In genomic region chr4:9600246-9600645, GRCh38 we compare ENCODE assay signal across 33 cellular contexts.
"Had no signal": no experiment of that assay in that cellular context is flagged by ENCODE, and none has a peak within 500 bp of the region (broad histone marks: within the 10 kb centered on the region; RNA-seq: fewer than 3 reads in every experiment).

No MANE protein-coding gene starts in this region.

- H3K4me1 ChIP-seq: adrenal gland, body of pancreas, foreskin keratinocyte, gastrocnemius medialis had no signal

- H3K4me3 Mint-ChIP-seq: activated CD4-positive, alpha-beta memory T cell treated with anti-CD3 and anti-CD28 coated beads for 36 hours; activated CD4-positive, alpha-beta T cell treated with anti-CD3 and anti-CD28 coated beads for 36 hours; activated CD4-positive, alpha-beta T cell treated with anti-CD3 and anti-CD28 coated beads, Interleukin-2, amount 10 ng/mL, durations not matched to agents 24 days and 14 days; activated CD8-positive, alpha-beta memory T cell treated with anti-CD3 and anti-CD28 coated beads, Interleukin-2, amount 10 ng/mL, durations not matched to agents 7 days and 5 days; activated CD8-positive, alpha-beta T cell treated with anti-CD3 and anti-CD28 coated beads, Interleukin-2, amount 10 ng/mL, durations not matched to agents 7 days and 5 days; activated naive CD4-positive, alpha-beta T cell treated with anti-CD3 and anti-CD28 coated beads for 36 hours; activated naive CD4-positive, alpha-beta T cell treated with anti-CD3 and anti-CD28 coated beads, Interleukin-2, amount 50 U/mL, for 24 hours; activated naive CD8-positive, alpha-beta T cell treated with anti-CD3 and anti-CD28 coated beads for 36 hours; activated naive CD8-positive, alpha-beta T cell treated with anti-CD3 and anti-CD28 coated beads, Interleukin-2, amount 50 U/mL, for 24 hours; activated T-helper 1 cell treated with anti-CD3 and anti-CD28 coated beads, Interleukin-12 subunit alpha, Interleukin-12 subunit beta, Interleukin-2, Interleukin-4 antibody, amounts not matched to agents 30 ng/mL and 10 ng/mL and 1 ng/mL, durations not matched to agents 14 hours and 24 hours and 36 hours; central memory CD8-positive, alpha-beta T cell; dendritic cell treated with granulocyte-macrophage colony-stimulating factor and Interleukin-4, amounts not matched to agents 40 ng/mL and 50 ng/mL, for 4 days had no signal

- H3K27me3 ChIP-seq: adrenal gland, body of pancreas, dorsolateral prefrontal cortex, esophagus muscularis mucosa, foreskin keratinocyte, gastrocnemius medialis had no signal

- ATAC-seq: activated CD4-positive, alpha-beta T cell treated with anti-CD3 and anti-CD28 coated beads for 36 hours; activated CD8-positive, alpha-beta memory T cell treated with anti-CD3 and anti-CD28 coated beads, Interleukin-2, amount 10 ng/mL, durations not matched to agents 7 days and 5 days; activated CD8-positive, alpha-beta T cell treated with anti-CD3 and anti-CD28 coated beads, Interleukin-2, amount 10 ng/mL, durations not matched to agents 7 days and 5 days; activated naive CD8-positive, alpha-beta T cell treated with anti-CD3 and anti-CD28 coated beads, Interleukin-2, amount 50 U/mL, for 24 hours; body of pancreas; foreskin keratinocyte; gastrocnemius medialis had no signal

- DNase-seq: activated CD4-positive, alpha-beta memory T cell treated with anti-CD3 and anti-CD28 coated beads for 36 hours; activated CD4-positive, alpha-beta T cell treated with anti-CD3 and anti-CD28 coated beads for 36 hours; activated CD4-positive, alpha-beta T cell treated with anti-CD3 and anti-CD28 coated beads, Interleukin-2, amount 10 ng/mL, durations not matched to agents 24 days and 14 days; activated CD4-positive, CD25-positive, alpha-beta regulatory T cell; activated CD4-positive, CD25-positive, alpha-beta regulatory T cell treated with anti-CD3 and anti-CD28 coated beads, Interleukin-2, amount 50 U/mL, for 72 hours; activated CD8-positive, alpha-beta memory T cell treated with anti-CD3 and anti-CD28 coated beads, Interleukin-2, amount 10 ng/mL, durations not matched to agents 7 days and 5 days; activated CD8-positive, alpha-beta memory T cell treated with anti-CD3 and anti-CD28 coated beads, Interleukin-2, amount 50 U/mL, for 4 hours; activated CD8-positive, alpha-beta T cell treated with anti-CD3 and anti-CD28 coated beads, Interleukin-2, amount 10 ng/mL, durations not matched to agents 7 days and 5 days; activated effector memory CD4-positive, alpha-beta T cell treated with anti-CD3 and anti-CD28 coated beads, Interleukin-2, amount 50 U/mL, for 16 hours; activated naive CD4-positive, alpha-beta T cell treated with anti-CD3 and anti-CD28 coated beads for 36 hours; activated naive CD8-positive, alpha-beta T cell treated with anti-CD3 and anti-CD28 coated beads for 36 hours; activated naive CD8-positive, alpha-beta T cell treated with anti-CD3 and anti-CD28 coated beads, Interleukin-2, amount 50 U/mL, for 24 hours; activated T-cell treated with anti-CD3 and anti-CD28 coated beads, Interleukin-2, amount 50 U/mL, for 1 hour; activated T-cell treated with anti-CD3 and anti-CD28 coated beads, Interleukin-2, amount 50 U/mL, for 48 hours; adrenal gland; amygdala; aorta; body of pancreas; dorsolateral prefrontal cortex; effector memory CD4-positive, alpha-beta T cell; erythroblast; foreskin keratinocyte; gastrocnemius medialis; glutamatergic neuron; T-helper 1 cell; T-helper 2 cell had no signal

- H3K27ac ChIP-seq: adrenal gland, body of pancreas, coronary artery, dorsolateral prefrontal cortex, esophagus muscularis mucosa, foreskin keratinocyte, gastrocnemius medialis had no signal

- H3K36me3 Mint-ChIP-seq: activated CD8-positive, alpha-beta memory T cell treated with anti-CD3 and anti-CD28 coated beads, Interleukin-2, amount 10 ng/mL, durations not matched to agents 7 days and 5 days had no signal

- H3K9me3 Mint-ChIP-seq: activated CD4-positive, alpha-beta T cell treated with anti-CD3 and anti-CD28 coated beads, Interleukin-2, amount 10 ng/mL, durations not matched to agents 24 days and 14 days; activated naive CD4-positive, alpha-beta T cell treated with anti-CD3 and anti-CD28 coated beads, Interleukin-2, amount 50 U/mL, for 24 hours; activated naive CD8-positive, alpha-beta T cell treated with anti-CD3 and anti-CD28 coated beads for 36 hours; activated T-helper 1 cell treated with anti-CD3 and anti-CD28 coated beads, Interleukin-12 subunit alpha, Interleukin-12 subunit beta, Interleukin-2, Interleukin-4 antibody, amounts not matched to agents 30 ng/mL and 10 ng/mL and 1 ng/mL, durations not matched to agents 14 hours and 24 hours and 36 hours; activated T-helper 2 cell treated with anti-CD3 and anti-CD28 coated beads, Interferon-gamma antibody, Interleukin-2, Interleukin-4, amounts not matched to agents 10 μg/mL and 5 μg/mL and 100 μg/mL, durations not matched to agents 14 hours and 24 hours and 36 hours had no signal

- H3K27ac Mint-ChIP-seq: activated CD4-positive, alpha-beta memory T cell treated with anti-CD3 and anti-CD28 coated beads for 36 hours; activated CD4-positive, alpha-beta T cell treated with anti-CD3 and anti-CD28 coated beads for 36 hours; activated CD4-positive, alpha-beta T cell treated with anti-CD3 and anti-CD28 coated beads, Interleukin-2, amount 10 ng/mL, durations not matched to agents 24 days and 14 days; activated CD8-positive, alpha-beta memory T cell treated with anti-CD3 and anti-CD28 coated beads, Interleukin-2, amount 10 ng/mL, durations not matched to agents 7 days and 5 days; activated CD8-positive, alpha-beta T cell treated with anti-CD3 and anti-CD28 coated beads, Interleukin-2, amount 10 ng/mL, durations not matched to agents 7 days and 5 days; activated naive CD4-positive, alpha-beta T cell treated with anti-CD3 and anti-CD28 coated beads for 36 hours; activated naive CD4-positive, alpha-beta T cell treated with anti-CD3 and anti-CD28 coated beads, Interleukin-2, amount 50 U/mL, for 24 hours; activated naive CD8-positive, alpha-beta T cell treated with anti-CD3 and anti-CD28 coated beads for 36 hours; activated naive CD8-positive, alpha-beta T cell treated with anti-CD3 and anti-CD28 coated beads, Interleukin-2, amount 50 U/mL, for 24 hours; activated T-helper 1 cell treated with anti-CD3 and anti-CD28 coated beads, Interleukin-12 subunit alpha, Interleukin-12 subunit beta, Interleukin-2, Interleukin-4 antibody, amounts not matched to agents 30 ng/mL and 10 ng/mL and 1 ng/mL, durations not matched to agents 14 hours and 24 hours and 36 hours; activated T-helper 2 cell treated with anti-CD3 and anti-CD28 coated beads, Interferon-gamma antibody, Interleukin-2, Interleukin-4, amounts not matched to agents 10 μg/mL and 5 μg/mL and 100 μg/mL, durations not matched to agents 14 hours and 24 hours and 36 hours; dendritic cell treated with granulocyte-macrophage colony-stimulating factor and Interleukin-4, amounts not matched to agents 40 ng/mL and 50 ng/mL, for 4 days had no signal

- H3K36me3 ChIP-seq: adrenal gland, esophagus muscularis mucosa, gastrocnemius medialis had no signal

- H3K9me3 ChIP-seq: adrenal gland, body of pancreas, esophagus muscularis mucosa, gastrocnemius medialis had no signal

- H3K27me3 Mint-ChIP-seq: activated CD4-positive, alpha-beta memory T cell treated with anti-CD3 and anti-CD28 coated beads for 36 hours; activated CD4-positive, alpha-beta T cell treated with anti-CD3 and anti-CD28 coated beads for 36 hours; activated CD4-positive, alpha-beta T cell treated with anti-CD3 and anti-CD28 coated beads, Interleukin-2, amount 10 ng/mL, durations not matched to agents 24 days and 14 days; activated CD8-positive, alpha-beta memory T cell treated with anti-CD3 and anti-CD28 coated beads, Interleukin-2, amount 10 ng/mL, durations not matched to agents 7 days and 5 days; activated naive CD4-positive, alpha-beta T cell treated with anti-CD3 and anti-CD28 coated beads, Interleukin-2, amount 50 U/mL, for 24 hours; activated naive CD8-positive, alpha-beta T cell treated with anti-CD3 and anti-CD28 coated beads for 36 hours; activated naive CD8-positive, alpha-beta T cell treated with anti-CD3 and anti-CD28 coated beads, Interleukin-2, amount 50 U/mL, for 24 hours; central memory CD8-positive, alpha-beta T cell had no signal

- H3K4me3 ChIP-seq: adrenal gland, body of pancreas, coronary artery, dorsolateral prefrontal cortex, esophagus muscularis mucosa, gastrocnemius medialis had no signal
